9 cellular contexts compared by ENCODE assay signal in the genomic region with DNA sequence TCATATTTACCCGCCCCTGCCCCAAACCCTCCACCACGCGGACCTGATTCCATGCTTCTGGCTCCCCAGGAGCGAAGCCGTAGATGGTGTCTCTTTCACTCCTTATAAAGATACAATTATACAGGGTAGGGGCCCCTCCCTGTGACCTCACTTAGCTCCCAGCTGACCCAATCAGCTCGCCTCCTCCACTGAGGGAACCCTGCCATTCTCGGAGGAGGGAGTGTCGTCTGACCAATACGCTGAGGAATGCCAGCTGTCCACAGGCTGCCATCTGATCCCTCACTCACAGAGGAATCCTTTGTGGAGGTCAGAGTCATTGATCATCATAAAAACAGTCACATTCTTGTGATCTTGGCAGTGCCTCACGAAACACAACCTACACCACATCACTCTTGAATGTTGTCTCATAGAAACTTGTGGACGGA.
DNase-seq lines count a peak whose midpoint lies in the region; ATAC-seq, FAIRE-seq and TF ChIP-seq lines count a peak whose summit lies in the region.
"Had no signal": no experiment of that assay in that cellular context is flagged by ENCODE, and none has a peak within 500 bp of the region (broad histone marks: within the 10 kb centered on the region; RNA-seq: fewer than 3 reads in every experiment).

No MANE protein-coding gene starts in this region.

- H3K9me3 ChIP-seq in body of pancreas (no peaks in the 10 kb centered on the region), keratinocyte (ENCODE audit: control insufficient read depth, low read depth, low read length) (peaks cover 2% of the 10 kb centered on the region), spleen (no peaks in the 10 kb centered on the region)
- H3K9me3 ChIP-seq: ovary had no signal

- intact Hi-C loops in body of pancreas (cut with DNase I) (no loop called here), spleen (cut with DNase I; ENCODE audit: low total_unique reads) (no loop called here)

- peak; percentile 52 for FAIRE-seq in keratinocyte (lab: Jason Lieb, UNC)

- 56 to 78% methylated on average over 11 of the region's 11 CpGs for WGBS in body of pancreas, 2 donors
- WGBS in spleen, 5 donors: 79 to 92% (median 83%) methylated on average over 8 to 11 of the region's 11 CpGs

- H3K9ac ChIP-seq in keratinocyte (ENCODE audit: control insufficient read depth, extremely low read depth, insufficient read depth, low read length): no peak overlapping the region

- H3K4me1 ChIP-seq in body of pancreas: peaks cover 48% of the 10 kb centered on the region
- H3K4me1 ChIP-seq in keratinocyte (ENCODE audit: control insufficient read depth, extremely low read depth, insufficient read depth, low read length): no peaks in the 10 kb centered on the region
- H3K4me1 ChIP-seq in spleen: no peaks in the 10 kb centered on the region

- no peak for TF ChIP-seq CTCF in body of pancreas (IDR thresholded peaks at IDR 0.05)
- no peak for TF ChIP-seq CTCF in keratinocyte (optimal IDR thresholded peaks at IDR 0.05 in 1 of 3, IDR thresholded peaks at IDR 0.05 in 1 of 3, conservative IDR thresholded peaks at IDR 0.05 in 1 of 3; ENCODE audit: extremely low read depth in 1 of 3, insufficient read depth in 2 of 3, low read length in 3 of 3)
- no peak for TF ChIP-seq CTCF in spleen (IDR thresholded peaks at IDR 0.05 in 8 of 11, conservative IDR thresholded peaks at IDR 0.05 in 3 of 11)

- H3K27me3 ChIP-seq in body of pancreas (no peaks in the 10 kb centered on the region), keratinocyte (ENCODE audit: control insufficient read depth, extremely low read depth, insufficient read depth, low read length) (no peaks in the 10 kb centered on the region), spleen (replicated peaks in 1 of 7) (peaks cover 0 to 10% (median 0%) of the 10 kb centered on the region in 7 donors)
- H3K27me3 ChIP-seq: ovary had no signal

- no peaks in the 10 kb centered on the region for H3K9me1 ChIP-seq in keratinocyte (ENCODE audit: control insufficient read depth, extremely low read depth, insufficient read depth, low read length)

- dilution Hi-C loops in keratinocyte (cut with MboI; ENCODE audit: extremely low pct_ligation_motif_present, low sequenced_read_pairs): no loop called here

- H4K20me1 ChIP-seq in keratinocyte (ENCODE audit: control insufficient read depth, extremely low read depth, insufficient read depth, low read length): no peaks in the 10 kb centered on the region

- ATAC-seq in body of pancreas (peak; percentile 68), GM21390 (IDR thresholded peaks at IDR 0.05; ENCODE audit: unreplicated experiment) (no peak), GM21717 (IDR thresholded peaks at IDR 0.05; ENCODE audit: unreplicated experiment) (no peak)

- no peaks in the 10 kb centered on the region for H3K36me3 ChIP-seq in body of pancreas (replicated peaks in 1 of 2; ENCODE audit: insufficient read depth in 1 of 2, low read depth in 2 of 2)
- H3K36me3 ChIP-seq in keratinocyte (ENCODE audit: control insufficient read depth in 2 of 2, extremely low read depth in 1 of 2, insufficient read depth in 2 of 2, low read length in 2 of 2): no peaks in the 10 kb centered on the region
- H3K36me3 ChIP-seq in spleen: no peaks in the 10 kb centered on the region
- H3K36me3 ChIP-seq: ovary had no signal

- H3K27ac ChIP-seq in body of pancreas (peak overlapping the region; percentile 28 to 86 (median 58)), keratinocyte (ENCODE audit: control insufficient read depth, insufficient read depth, low read length) (peak overlapping the region; percentile 40), spleen (no peak overlapping the region)
- H3K27ac ChIP-seq: ovary had no signal

- H2AFZ ChIP-seq in keratinocyte (ENCODE audit: control insufficient read depth, low read length): no peak overlapping the region

- TF ChIP-seq POLR2A in body of pancreas (IDR thresholded peaks at IDR 0.05): peak in 1 of 3 donors; percentile 30
- no peak for TF ChIP-seq POLR2A in spleen (IDR thresholded peaks at IDR 0.05)

- no peaks in the 10 kb centered on the region for H3K79me2 ChIP-seq in keratinocyte (ENCODE audit: control insufficient read depth, insufficient read depth, low read length)

- peak; percentile 90 for DNase-seq in HS-5 (ENCODE audit: low read depth)
- peak; percentile 55 to 75 (median 66) for DNase-seq in body of pancreas
- DNase-seq in keratinocyte (ENCODE audit: low read depth, low spot score): peak; percentile 95
- peak; percentile 41 for DNase-seq in spleen
- DNase-seq in SIG-M5 treated with dmso at 0.1 percent for 504 hours (lab: John Stamatoyannopoulos, UW; ENCODE audit: unreplicated experiment): no peak
- DNase-seq in NK-92 (lab: John Stamatoyannopoulos, UW; ENCODE audit: unreplicated experiment): no peak
- DNase-seq: ovary had no signal

- no peak overlapping the region for H3K4me2 ChIP-seq in keratinocyte (ENCODE audit: control insufficient read depth, extremely low read depth, insufficient read depth, low read depth, low read length)

- H3K4me3 ChIP-seq in body of pancreas (no peak overlapping the region), keratinocyte (ENCODE audit: control insufficient read depth in 2 of 3, extremely low read depth in 1 of 3, insufficient read depth in 2 of 3, low read depth in 1 of 3, low read length in 3 of 3) (no peak overlapping the region), spleen (no peak overlapping the region)
- H3K4me3 ChIP-seq: ovary had no signal

Comparison
In these comparisons a context has a peak if more than half of its experiments do, and no peak if none do; other contexts are left out.
1. DNase-seq: peak in HS-5 (single experiment), body of pancreas (4 of 4), keratinocyte (single experiment) and spleen (single experiment); none in SIG-M5 treated with dmso at 0.1 percent for 504 hours (single experiment) and NK-92 (single experiment).
2. H3K27ac ChIP-seq: peak in body of pancreas (4 of 4) and keratinocyte (single experiment); none in spleen (0 of 8).